Comparison of ENCODE assay signal across 18 cellular contexts in the genomic region with DNA sequence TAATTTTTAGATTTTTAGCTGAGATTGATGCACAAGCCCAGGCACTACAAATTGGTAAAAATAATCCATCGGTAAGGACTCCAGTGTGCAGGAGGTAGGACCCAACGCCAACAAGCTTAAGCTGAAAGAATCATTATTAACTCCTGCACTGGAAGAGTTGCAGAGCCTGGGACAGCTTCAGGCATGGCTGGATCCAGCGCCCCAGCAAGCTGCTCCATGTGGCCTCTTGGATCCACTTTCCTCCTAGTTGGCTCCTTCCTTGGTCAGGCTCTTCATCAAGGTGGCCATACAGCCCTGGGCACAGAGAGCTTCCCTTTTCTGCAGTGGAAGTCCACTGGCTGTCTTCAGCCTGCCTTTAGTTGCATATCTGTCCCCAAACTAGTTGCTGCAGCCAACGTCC.
DNase-seq lines count a peak whose midpoint lies in the region; ATAC-seq and TF ChIP-seq lines count a peak whose summit lies in the region.
"Had no signal": no experiment of that assay in that cellular context is flagged by ENCODE, and none has a peak within 500 bp of the region (broad histone marks: within the 10 kb centered on the region; RNA-seq: fewer than 3 reads in every experiment).

No MANE protein-coding gene starts in this region.

- no peaks in the 10 kb centered on the region for H3K36me3 ChIP-seq in muscle layer of colon (ENCODE audit: insufficient read depth, low read length)
- no peaks in the 10 kb centered on the region for H3K36me3 ChIP-seq in stomach smooth muscle (ENCODE audit: control insufficient read depth in 2 of 2, insufficient read depth in 2 of 2, low read length in 2 of 2)
- H3K36me3 ChIP-seq: BE2C; BLaER1 treated with 17β-estradiol and CSF1 and Interleukin-3, amounts not matched to agents 10 nM and 100 nM had no signal

- peaks cover 4% of the 10 kb centered on the region for H3K9me3 Mint-ChIP-seq in chondrocyte (ENCODE audit: low read depth)
- H3K9me3 Mint-ChIP-seq: CD4-positive, alpha-beta T cell; CD8-positive, alpha-beta T cell had no signal

- no peak overlapping the region for H3K4me3 Mint-ChIP-seq in chondrocyte (ENCODE audit: unreplicated experiment)
- H3K4me3 Mint-ChIP-seq: CD4-positive, alpha-beta T cell; CD8-positive, alpha-beta T cell had no signal

- peak; percentile 32 for DNase-seq in chondrocyte (ENCODE audit: low spot score)
- DNase-seq in GM20000 (ENCODE audit: low spot score) = no peak
- DNase-seq in NCI-H524 (lab: John Stamatoyannopoulos, UW) = no peak
- no peak for DNase-seq in NCI-H226
- no peak for DNase-seq in left lobe of liver (ENCODE audit: low spot score)
- DNase-seq: 8988T; ACHN; BE2C; Caco-2; Calu3; CD4-positive, alpha-beta T cell; CD8-positive, alpha-beta T cell; DMS79 treated with DMSO at 0.1 percent for 48 hours; GF-D8 had no signal

- no peaks in the 10 kb centered on the region for H3K4me1 Mint-ChIP-seq in chondrocyte (ENCODE audit: low read depth)

- TF ChIP-seq CTCF in chondrocyte (IDR thresholded peaks at IDR 0.05) (no peak), GM20000 (IDR thresholded peaks at IDR 0.05; ENCODE audit: extremely low read depth, missing control alignments) (no peak)

- H3K27ac Mint-ChIP-seq in chondrocyte (ENCODE audit: unreplicated experiment) = no peak overlapping the region
- H3K27ac Mint-ChIP-seq: CD4-positive, alpha-beta T cell; CD8-positive, alpha-beta T cell had no signal

- H3K36me3 Mint-ChIP-seq in chondrocyte (ENCODE audit: low read depth) = peaks cover 7% of the 10 kb centered on the region
- H3K36me3 Mint-ChIP-seq: CD8-positive, alpha-beta T cell had no signal

- H3K4me1 ChIP-seq in muscle layer of colon (ENCODE audit: insufficient read depth, low read length) = peaks cover 64% of the 10 kb centered on the region
- H3K4me1 ChIP-seq in stomach smooth muscle (ENCODE audit: control insufficient read depth, insufficient read depth, low read length) = peaks cover 47% of the 10 kb centered on the region
- H3K4me1 ChIP-seq: BE2C, Caco-2 had no signal

- H3K27me3 Mint-ChIP-seq in chondrocyte (ENCODE audit: low read depth) = no peaks in the 10 kb centered on the region
- H3K27me3 Mint-ChIP-seq: CD4-positive, alpha-beta T cell had no signal

- H3K9me3 ChIP-seq in muscle layer of colon (ENCODE audit: low read length) (no peaks in the 10 kb centered on the region), stomach smooth muscle (ENCODE audit: control insufficient read depth in 2 of 2, low read length in 2 of 2) (no peaks in the 10 kb centered on the region)
- H3K9me3 ChIP-seq: BE2C, Caco-2 had no signal

- H3K9ac ChIP-seq in muscle layer of colon (ENCODE audit: low read length) (no peak overlapping the region), stomach smooth muscle (ENCODE audit: low read length in 2 of 2) (no peak overlapping the region)

- ATAC-seq in left lobe of liver = no peak
- ATAC-seq: CD8-positive, alpha-beta T cell had no signal

- H3K27me3 ChIP-seq in muscle layer of colon (ENCODE audit: control insufficient read depth in 1 of 2, insufficient read depth in 2 of 2, low read length in 2 of 2) (no peaks in the 10 kb centered on the region), stomach smooth muscle (ENCODE audit: control insufficient read depth in 1 of 2, insufficient read depth in 2 of 2, low read length in 2 of 2) (no peaks in the 10 kb centered on the region)
- H3K27me3 ChIP-seq: BE2C; BLaER1 treated with 17β-estradiol and CSF1 and Interleukin-3, amounts not matched to agents 10 nM and 100 nM had no signal

- H3K27ac ChIP-seq in muscle layer of colon (ENCODE audit: low read depth, low read length) (peak overlapping the region; percentile 69), stomach smooth muscle (ENCODE audit: low read length) (peak overlapping the region; percentile 70)
- H3K27ac ChIP-seq: C4-2B had no signal

- H3K4me3 ChIP-seq in muscle layer of colon (ENCODE audit: low read depth in 1 of 2, low read length in 2 of 2) = no peak overlapping the region
- no peak overlapping the region for H3K4me3 ChIP-seq in stomach smooth muscle (ENCODE audit: low read length in 2 of 2)
- H3K4me3 ChIP-seq: BLaER1 treated with 17β-estradiol and CSF1 and Interleukin-3, amounts not matched to agents 10 nM and 100 nM had no signal
